ENCODE assay signal across 1 cellular context in the genomic region with DNA sequence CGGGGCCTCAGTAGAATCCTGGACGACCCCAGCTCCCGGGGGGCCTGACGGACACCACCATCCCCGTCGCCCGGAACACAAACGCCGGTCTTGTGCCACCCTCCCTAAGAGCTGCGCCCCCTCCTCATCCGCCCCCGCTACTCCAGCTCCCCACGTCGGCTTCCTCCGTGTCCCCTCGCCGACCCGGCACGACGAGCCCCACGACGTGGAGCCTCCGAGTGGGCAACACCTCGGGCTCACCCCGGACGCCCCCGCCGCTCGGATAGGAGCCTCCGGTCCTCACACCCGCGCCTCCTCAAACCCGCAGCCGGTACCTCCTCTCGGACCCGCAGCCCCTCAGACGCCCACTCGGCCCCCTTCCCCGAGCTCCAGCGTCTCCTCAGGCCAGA.
TF ChIP-seq lines count a peak whose summit lies in the region.

No MANE protein-coding gene starts in this region.

TF ChIP-seq in neural cell, 6 proteins besides CTCF, POLR2A, EP300 and RAD21:
- no peak for TF ChIP-seq TAF1 (IDR thresholded peaks at IDR 0.05; ENCODE audit: low read depth)
